1 cellular context compared by ENCODE assay signal in the genomic region with DNA sequence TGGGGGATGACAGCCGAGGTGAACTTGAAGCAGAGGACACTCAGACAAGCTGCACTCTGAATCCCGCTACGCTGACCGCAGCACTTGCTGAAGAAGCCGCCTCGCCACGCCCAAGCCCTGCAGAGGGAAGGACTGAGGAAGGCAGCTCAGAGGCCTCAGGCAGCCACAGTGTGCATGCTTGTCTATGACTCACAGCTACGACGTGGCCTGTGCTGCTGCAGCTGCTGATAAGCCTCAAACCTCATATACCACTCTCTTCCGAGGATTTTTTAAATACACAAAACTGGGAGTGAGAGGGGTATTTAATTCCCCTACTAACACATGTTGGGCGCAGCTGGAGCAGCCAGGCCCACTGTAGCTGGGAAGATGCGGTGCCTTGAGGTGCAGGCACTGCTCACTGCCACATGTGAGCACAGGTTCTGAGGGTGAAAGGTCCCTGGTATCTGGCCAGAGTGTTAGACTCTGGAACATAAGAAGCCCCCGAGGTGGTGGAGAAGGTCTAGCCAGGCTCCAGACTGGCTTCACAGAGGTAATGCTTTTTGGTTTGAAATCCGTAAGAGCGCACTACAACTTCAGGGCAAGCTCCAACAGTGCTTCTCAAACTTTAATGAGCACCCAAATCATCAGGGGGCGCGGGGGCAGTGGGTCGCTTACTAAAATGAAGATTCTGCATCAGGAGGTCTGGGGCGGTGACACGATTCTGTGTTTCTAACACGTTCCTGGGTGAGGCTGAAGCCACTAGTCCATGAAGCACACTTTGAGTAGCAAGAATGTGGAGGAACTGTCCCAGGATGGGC.
TF ChIP-seq lines count a peak whose summit lies in the region.

No MANE protein-coding gene starts in this region.

TF ChIP-seq in HepG2, 621 proteins besides CTCF, POLR2A, EP300 and RAD21 (continued from another document):
- TF ChIP-seq, protein P1, sequence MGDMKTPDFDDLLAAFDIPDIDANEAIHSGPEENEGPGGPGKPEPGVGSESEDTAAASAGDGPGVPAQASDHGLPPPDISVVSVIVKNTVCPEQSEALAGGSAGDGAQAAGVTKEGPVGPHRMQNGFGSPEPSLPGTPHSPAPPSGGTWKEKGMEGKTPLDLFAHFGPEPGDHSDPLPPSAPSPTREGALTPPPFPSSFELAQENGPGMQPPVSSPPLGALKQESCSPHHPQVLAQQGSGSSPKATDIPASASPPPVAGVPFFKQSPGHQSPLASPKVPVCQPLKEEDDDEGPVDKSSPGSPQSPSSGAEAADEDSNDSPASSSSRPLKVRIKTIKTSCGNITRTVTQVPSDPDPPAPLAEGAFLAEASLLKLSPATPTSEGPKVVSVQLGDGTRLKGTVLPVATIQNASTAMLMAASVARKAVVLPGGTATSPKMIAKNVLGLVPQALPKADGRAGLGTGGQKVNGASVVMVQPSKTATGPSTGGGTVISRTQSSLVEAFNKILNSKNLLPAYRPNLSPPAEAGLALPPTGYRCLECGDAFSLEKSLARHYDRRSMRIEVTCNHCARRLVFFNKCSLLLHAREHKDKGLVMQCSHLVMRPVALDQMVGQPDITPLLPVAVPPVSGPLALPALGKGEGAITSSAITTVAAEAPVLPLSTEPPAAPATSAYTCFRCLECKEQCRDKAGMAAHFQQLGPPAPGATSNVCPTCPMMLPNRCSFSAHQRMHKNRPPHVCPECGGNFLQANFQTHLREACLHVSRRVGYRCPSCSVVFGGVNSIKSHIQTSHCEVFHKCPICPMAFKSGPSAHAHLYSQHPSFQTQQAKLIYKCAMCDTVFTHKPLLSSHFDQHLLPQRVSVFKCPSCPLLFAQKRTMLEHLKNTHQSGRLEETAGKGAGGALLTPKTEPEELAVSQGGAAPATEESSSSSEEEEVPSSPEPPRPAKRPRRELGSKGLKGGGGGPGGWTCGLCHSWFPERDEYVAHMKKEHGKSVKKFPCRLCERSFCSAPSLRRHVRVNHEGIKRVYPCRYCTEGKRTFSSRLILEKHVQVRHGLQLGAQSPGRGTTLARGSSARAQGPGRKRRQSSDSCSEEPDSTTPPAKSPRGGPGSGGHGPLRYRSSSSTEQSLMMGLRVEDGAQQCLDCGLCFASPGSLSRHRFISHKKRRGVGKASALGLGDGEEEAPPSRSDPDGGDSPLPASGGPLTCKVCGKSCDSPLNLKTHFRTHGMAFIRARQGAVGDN (CRISPR knock-in tag; IDR thresholded peaks at IDR 0.05) = peak; percentile 65
- TF ChIP-seq ZNF615 (CRISPR knock-in tag; IDR thresholded peaks at IDR 0.05; ENCODE audit: borderline replicate concordance) (no peak), ZNF33A (CRISPR knock-in tag; IDR thresholded peaks at IDR 0.05; ENCODE audit: borderline replicate concordance) (no peak), KDM2A (CRISPR knock-in tag; IDR thresholded peaks at IDR 0.05; ENCODE audit: borderline replicate concordance, low read depth) (0 out of 2 replicates have a peak, but pooled peaks have one; percentile 19), FOSL2 (CRISPR knock-in tag; IDR thresholded peaks at IDR 0.05) (peak; percentile 89), RFX1 (IDR thresholded peaks at IDR 0.05) (no peak), SNAPC2 (CRISPR knock-in tag; IDR thresholded peaks at IDR 0.05) (no peak), POGZ (CRISPR knock-in tag; IDR thresholded peaks at IDR 0.05) (0 out of 2 replicates have a peak, but pooled peaks have one; percentile 25)
- TF ChIP-seq, protein P2, sequence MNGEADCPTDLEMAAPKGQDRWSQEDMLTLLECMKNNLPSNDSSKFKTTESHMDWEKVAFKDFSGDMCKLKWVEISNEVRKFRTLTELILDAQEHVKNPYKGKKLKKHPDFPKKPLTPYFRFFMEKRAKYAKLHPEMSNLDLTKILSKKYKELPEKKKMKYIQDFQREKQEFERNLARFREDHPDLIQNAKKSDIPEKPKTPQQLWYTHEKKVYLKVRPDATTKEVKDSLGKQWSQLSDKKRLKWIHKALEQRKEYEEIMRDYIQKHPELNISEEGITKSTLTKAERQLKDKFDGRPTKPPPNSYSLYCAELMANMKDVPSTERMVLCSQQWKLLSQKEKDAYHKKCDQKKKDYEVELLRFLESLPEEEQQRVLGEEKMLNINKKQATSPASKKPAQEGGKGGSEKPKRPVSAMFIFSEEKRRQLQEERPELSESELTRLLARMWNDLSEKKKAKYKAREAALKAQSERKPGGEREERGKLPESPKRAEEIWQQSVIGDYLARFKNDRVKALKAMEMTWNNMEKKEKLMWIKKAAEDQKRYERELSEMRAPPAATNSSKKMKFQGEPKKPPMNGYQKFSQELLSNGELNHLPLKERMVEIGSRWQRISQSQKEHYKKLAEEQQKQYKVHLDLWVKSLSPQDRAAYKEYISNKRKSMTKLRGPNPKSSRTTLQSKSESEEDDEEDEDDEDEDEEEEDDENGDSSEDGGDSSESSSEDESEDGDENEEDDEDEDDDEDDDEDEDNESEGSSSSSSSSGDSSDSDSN (CRISPR knock-in tag; IDR thresholded peaks at IDR 0.05) = 0 out of 2 replicates have a peak, but pooled peaks have one; percentile 17
- TF ChIP-seq, protein P3, sequence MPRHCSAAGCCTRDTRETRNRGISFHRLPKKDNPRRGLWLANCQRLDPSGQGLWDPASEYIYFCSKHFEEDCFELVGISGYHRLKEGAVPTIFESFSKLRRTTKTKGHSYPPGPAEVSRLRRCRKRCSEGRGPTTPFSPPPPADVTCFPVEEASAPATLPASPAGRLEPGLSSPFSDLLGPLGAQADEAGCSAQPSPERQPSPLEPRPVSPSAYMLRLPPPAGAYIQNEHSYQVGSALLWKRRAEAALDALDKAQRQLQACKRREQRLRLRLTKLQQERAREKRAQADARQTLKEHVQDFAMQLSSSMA (CRISPR knock-in tag; IDR thresholded peaks at IDR 0.05) = no peak
- TF ChIP-seq, protein P4, sequence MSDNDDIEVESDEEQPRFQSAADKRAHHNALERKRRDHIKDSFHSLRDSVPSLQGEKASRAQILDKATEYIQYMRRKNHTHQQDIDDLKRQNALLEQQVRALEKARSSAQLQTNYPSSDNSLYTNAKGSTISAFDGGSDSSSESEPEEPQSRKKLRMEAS (IDR thresholded peaks at IDR 0.05) = 0 out of 2 replicates have a peak, but pooled peaks have one; percentile 25
TF ChIP-seq in HepG2: peak in this region for 8.
